ENCODE assay signal across 7 cellular contexts in genomic region chr5:159297300-159297699, GRCh38. TPM values are rescaled to one million over a fixed set of nuclear protein-coding genes. Genes with fewer than 3 reads are reported as not detected.
"Had no signal": no experiment of that assay in that cellular context is flagged by ENCODE, and none has a peak within 500 bp of the region (broad histone marks: within the 10 kb centered on the region; RNA-seq: fewer than 3 reads in every experiment).

No MANE protein-coding gene starts in this region.

RNA-seq across cellular contexts. Expression of gene IL12B, which starts 33.0 kb away (rescaled TPM):
- total RNA-seq: GM23248, GM23338, H1, H4, H7, H9, HFFc6 had no signal
- polyA plus RNA-seq: GM23248, GM23338, H1 had no signal
